ENCODE assay signal across 9 cellular contexts in the genomic region with DNA sequence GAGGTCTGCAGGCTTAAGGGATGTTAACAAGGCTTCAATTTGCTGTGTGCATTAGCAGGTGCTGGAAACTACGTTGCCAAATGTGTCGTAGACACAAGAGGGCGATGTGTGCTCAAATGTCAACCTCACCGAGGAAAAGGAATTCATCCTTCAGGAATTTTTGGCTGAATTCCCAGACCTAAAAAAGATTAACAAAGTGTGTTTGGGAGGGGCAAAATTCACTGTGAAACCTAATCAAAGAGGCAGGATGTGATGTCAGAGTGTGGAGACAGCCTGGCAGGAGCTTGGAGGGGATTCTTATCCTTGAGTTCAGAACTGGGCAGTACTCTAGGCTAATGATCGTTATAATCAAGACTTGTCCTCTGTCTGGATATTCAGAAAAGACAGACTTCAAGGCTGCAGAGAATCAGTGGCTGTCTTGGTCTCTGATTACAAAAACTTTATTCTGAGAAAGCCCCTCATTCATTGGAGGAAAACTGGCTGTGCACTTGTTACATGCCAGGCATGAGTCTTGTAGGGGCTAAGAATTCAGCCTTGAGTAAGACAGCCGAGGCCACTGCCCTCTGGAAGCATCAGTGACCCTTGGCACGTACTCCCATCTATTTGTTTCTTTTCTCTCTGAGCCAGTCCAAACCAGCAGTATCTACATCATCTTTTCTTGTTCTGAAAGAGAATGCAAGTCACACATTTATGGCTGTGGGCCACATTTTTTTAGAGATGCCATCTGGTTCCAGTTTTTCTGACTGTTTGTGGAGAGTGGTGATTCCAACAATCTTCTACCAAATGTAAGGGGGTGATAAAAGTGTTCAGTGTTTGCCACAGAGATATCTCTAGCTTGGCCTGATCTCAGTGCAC. TPM values are rescaled to one million over a fixed set of nuclear protein-coding genes. Genes with fewer than 3 reads are reported as not detected.
DNase-seq lines count a peak whose midpoint lies in the region; ATAC-seq, FAIRE-seq and TF ChIP-seq lines count a peak whose summit lies in the region.
"Had no signal": no experiment of that assay in that cellular context is flagged by ENCODE, and none has a peak within 500 bp of the region (broad histone marks: within the 10 kb centered on the region; RNA-seq: fewer than 3 reads in every experiment).

No MANE protein-coding gene starts in this region.

- H3K36me3 Mint-ChIP-seq in CD4-positive, CD25-positive, alpha-beta regulatory T cell: no peaks in the 10 kb centered on the region
- no peaks in the 10 kb centered on the region for H3K36me3 Mint-ChIP-seq in type B pancreatic cell

- peaks cover 0 to 20% (median 8%) of the 10 kb centered on the region in 4 donors for H3K4me1 Mint-ChIP-seq in CD4-positive, CD25-positive, alpha-beta regulatory T cell
- peaks cover 20% of the 10 kb centered on the region for H3K4me1 Mint-ChIP-seq in type B pancreatic cell (ENCODE audit: unreplicated experiment)

- H3K27ac Mint-ChIP-seq in CD4-positive, CD25-positive, alpha-beta regulatory T cell: peak overlapping the region in 2 of 3 donors; percentile 22 to 33
- peak overlapping the region; percentile 46 for H3K27ac Mint-ChIP-seq in type B pancreatic cell

- peaks cover 0 to 2% (median 0%) of the 10 kb centered on the region in 7 donors for H3K9me3 Mint-ChIP-seq in CD4-positive, CD25-positive, alpha-beta regulatory T cell
- H3K9me3 Mint-ChIP-seq in type B pancreatic cell: no peaks in the 10 kb centered on the region

- DNase-seq in CD4-positive, CD25-positive, alpha-beta regulatory T cell: peak in 1 of 3 donors; percentile 20
- peak; percentile 80 for DNase-seq in LNCaP clone FGC (ENCODE audit: low read depth)
- peak; percentile 65 to 76 for DNase-seq in SHP77 (lab: John Stamatoyannopoulos, UW)
- peak; percentile 92 for DNase-seq in medulla oblongata (ENCODE audit: extremely low spot score)
- DNase-seq in type B pancreatic cell (ENCODE audit: extremely low spot score, unreplicated experiment): no peak

- no peaks in the 10 kb centered on the region for H3K27me3 ChIP-seq in CD4-positive, CD25-positive, alpha-beta regulatory T cell (ENCODE audit: control insufficient read depth, insufficient read depth, low read length)

- no peaks in the 10 kb centered on the region for H3K36me3 ChIP-seq in CD4-positive, CD25-positive, alpha-beta regulatory T cell (ENCODE audit: control insufficient read depth, insufficient read depth, low read length)

- no peaks in the 10 kb centered on the region for H3K9me3 ChIP-seq in CD4-positive, CD25-positive, alpha-beta regulatory T cell (ENCODE audit: control insufficient read depth in 2 of 2, low read length in 2 of 2)

- H3K4me3 Mint-ChIP-seq in CD4-positive, CD25-positive, alpha-beta regulatory T cell: no peak overlapping the region
- peak overlapping the region; percentile 23 for H3K4me3 Mint-ChIP-seq in type B pancreatic cell

- no peak overlapping the region for H3K27ac ChIP-seq in CD4-positive, CD25-positive, alpha-beta regulatory T cell (ENCODE audit: insufficient read depth, low read length, poor library complexity, severe bottlenecking)

- peak; percentile 60 for FAIRE-seq in endometrium (lab: Jason Lieb, UNC)

- H3K4me3 ChIP-seq in CD4-positive, CD25-positive, alpha-beta regulatory T cell (ENCODE audit: low read depth, low read length): no peak overlapping the region
- no peak overlapping the region for H3K4me3 ChIP-seq in LNCaP clone FGC (ENCODE audit: low read depth, low read length)

- no peaks in the 10 kb centered on the region for H3K27me3 Mint-ChIP-seq in CD4-positive, CD25-positive, alpha-beta regulatory T cell
- H3K27me3 Mint-ChIP-seq in type B pancreatic cell: no peaks in the 10 kb centered on the region

- no peak for ATAC-seq in CD4-positive, CD25-positive, alpha-beta regulatory T cell (ENCODE audit: low read depth in 2 of 2)
- ATAC-seq in GM19438 (IDR thresholded peaks at IDR 0.05; ENCODE audit: low read depth, unreplicated experiment) (peak; percentile 42), GM19455 (IDR thresholded peaks at IDR 0.05; ENCODE audit: unreplicated experiment) (no peak)

- peak; percentile 80 for TF ChIP-seq CTCF in LNCaP clone FGC (IDR thresholded peaks at IDR 0.05; ENCODE audit: control insufficient read depth, extremely low read depth, insufficient read depth)
- TF ChIP-seq CTCF in type B pancreatic cell (conservative IDR thresholded peaks at IDR 0.05): peak; percentile 78

- peaks cover 1% of the 10 kb centered on the region for H3K4me1 ChIP-seq in CD4-positive, CD25-positive, alpha-beta regulatory T cell (ENCODE audit: control insufficient read depth, insufficient read depth, low read length, poor library complexity, severe bottlenecking)

RNA-seq across cellular contexts. Expression of gene SCYGR1, which starts 18.7 kb away (rescaled TPM):
- not detected for total RNA-seq in CD4-positive, CD25-positive, alpha-beta regulatory T cell
- not detected for polyA plus RNA-seq in CD4-positive, CD25-positive, alpha-beta regulatory T cell
- total RNA-seq in type B pancreatic cell (ENCODE audit: low replicate concordance): not detected in 2 replicates
- polyA plus RNA-seq: thymus had no signal

RNA-seq across cellular contexts. Expression of gene TM4SF20, which starts 27.3 kb away (rescaled TPM):
- total RNA-seq in CD4-positive, CD25-positive, alpha-beta regulatory T cell: not detected
- polyA plus RNA-seq in CD4-positive, CD25-positive, alpha-beta regulatory T cell: not detected
- total RNA-seq in type B pancreatic cell (ENCODE audit: low replicate concordance): 3.7 and 6.9 TPM in 2 replicates
